Comparison of ENCODE assay signal across 7 cellular contexts in the genomic region with DNA sequence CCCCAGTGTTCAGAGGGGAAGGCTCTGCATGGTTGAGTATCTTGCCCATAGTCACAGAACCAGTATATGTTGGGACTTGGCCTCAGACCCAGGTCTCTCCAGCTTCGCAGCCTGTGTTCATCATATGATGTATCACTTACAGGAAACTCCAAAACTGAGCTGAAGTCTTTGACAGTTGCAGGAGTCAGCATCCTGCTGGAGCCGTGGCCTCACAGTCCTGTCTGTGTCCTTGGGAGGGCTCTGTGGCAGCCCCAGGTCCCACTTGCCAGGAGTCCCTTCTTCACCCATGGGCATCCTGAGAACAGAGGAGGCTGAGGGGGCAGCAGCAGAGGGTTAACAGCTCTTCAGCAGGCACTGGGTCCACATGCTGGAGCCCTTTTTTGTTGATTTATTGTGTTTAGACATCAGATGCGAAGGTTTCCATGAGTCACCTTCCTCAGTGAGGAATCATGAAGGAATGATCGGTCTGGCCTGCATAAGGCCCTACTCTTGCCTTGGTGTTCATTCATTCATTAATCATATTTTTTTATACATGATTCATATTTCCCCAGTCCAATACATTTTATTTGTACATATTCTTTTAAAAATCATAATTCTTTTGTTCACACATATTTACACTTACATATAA.
DNase-seq lines count a peak whose midpoint lies in the region; ATAC-seq, FAIRE-seq and TF ChIP-seq lines count a peak whose summit lies in the region.
"Not testable (repeated sequence)": the region's sequence is repeated elsewhere in the genome, so short reads cannot be mapped to it uniquely, and the experiment has no call there.

No MANE protein-coding gene starts in this region.

- not testable (repeated sequence) for H3K4ac ChIP-seq in IMR-90 (ENCODE audit: low read depth, low read length)

- intact Hi-C loops in IMR-90 (cut with micrococcal nuclease); PC-3 (cut with micrococcal nuclease); endothelial cell of umbilical vein (cut with micrococcal nuclease): not testable (repeated sequence)

- not testable (repeated sequence) for H3K79me2 ChIP-seq in PC-3 (ENCODE audit: low read length); endothelial cell of umbilical vein (ENCODE audit: control insufficient read depth, insufficient read depth, low read length)

- H4K5ac ChIP-seq in IMR-90 (ENCODE audit: low read depth, low read length): not testable (repeated sequence)

- not testable (repeated sequence) for BruUV-seq in IMR-90 (replicated peaks; lab: Mats Ljungman, UMichigan); PC-3 (replicated peaks; lab: Mats Ljungman, UMichigan)
- TSS peak; percentile 24 for BruUV-seq in endothelial cell of umbilical vein (replicated peaks; lab: Mats Ljungman, UMichigan)

- TF ChIP-seq CTCF in A549 (IDR thresholded peaks at IDR 0.05); IMR-90 (conservative IDR thresholded peaks at IDR 0.05; ENCODE audit: low read depth, low read length); PC-3 (conservative IDR thresholded peaks at IDR 0.05; ENCODE audit: low read depth, low read length); RWPE2 (IDR thresholded peaks at IDR 0.05; ENCODE audit: poor library complexity, severe bottlenecking); endothelial cell of umbilical vein (IDR thresholded peaks at IDR 0.05; ENCODE audit: extremely low read depth in 1 of 2, insufficient read depth in 1 of 2, low read depth in 1 of 2, low read length in 2 of 2); gastroesophageal sphincter (IDR thresholded peaks at IDR 0.05): not testable (repeated sequence)

- not testable (repeated sequence) for H3K27me3 ChIP-seq in IMR-90 (ENCODE audit: control insufficient read depth, insufficient read depth, low read length); PC-3 (ENCODE audit: low read length); RWPE2 (ENCODE audit: insufficient read depth, poor library complexity, severe bottlenecking); endothelial cell of umbilical vein (ENCODE audit: control insufficient read depth in 2 of 2, insufficient read depth in 2 of 2, low read length in 2 of 2); gastroesophageal sphincter

- not testable (repeated sequence) for H3K18ac ChIP-seq in IMR-90 (ENCODE audit: low read depth, low read length)

- TF ChIP-seq EP300 in A549 (IDR thresholded peaks at IDR 0.05); gastroesophageal sphincter (IDR thresholded peaks at IDR 0.05): not testable (repeated sequence)

- H3K9me2 ChIP-seq in PC-3 (replicated peaks; ENCODE audit: low read length): not testable (repeated sequence)

- not testable (repeated sequence) for H4K20me1 ChIP-seq in IMR-90 (ENCODE audit: insufficient read depth, low read length); PC-3 (ENCODE audit: low read length); endothelial cell of umbilical vein (replicated peaks; ENCODE audit: control insufficient read depth, extremely low read depth, insufficient read depth, low read length)

- H3K4me1 ChIP-seq in A549; IMR-90 (ENCODE audit: control insufficient read depth, insufficient read depth, low read length); PC-3 (ENCODE audit: insufficient read depth, low read length); RWPE2 (ENCODE audit: insufficient read depth, poor library complexity, severe bottlenecking); endothelial cell of umbilical vein (ENCODE audit: control insufficient read depth, extremely low read depth, insufficient read depth, low read length); gastroesophageal sphincter: not testable (repeated sequence)

- H2AFZ ChIP-seq in IMR-90 (replicated peaks; ENCODE audit: low read length, poor library complexity); PC-3 (ENCODE audit: low read length); endothelial cell of umbilical vein (ENCODE audit: low read depth, low read length): not testable (repeated sequence)

- H3K23ac ChIP-seq in IMR-90 (ENCODE audit: low read depth, low read length): not testable (repeated sequence)

- WGBS in A549 (ENCODE audit: missing lambda C conversion rate): 4% methylated on average over 2 of the region's 4 CpGs
- no CpG with 5 or more reads among the region's 4 CpGs for WGBS in IMR-90 (ENCODE audit: extremely low coverage in 2 of 2, insufficient read length in 1 of 2), 2 experiments
- WGBS in gastroesophageal sphincter (ENCODE audit: low coverage in 1 of 2), 2 donors: no CpG with 5 or more reads among the region's 4 CpGs

- H3K9me3 ChIP-seq in A549; IMR-90 (ENCODE audit: control insufficient read depth, insufficient read depth, low read length); PC-3 (ENCODE audit: low read length); RWPE2 (ENCODE audit: severe bottlenecking); endothelial cell of umbilical vein (replicated peaks; ENCODE audit: control insufficient read depth, insufficient read depth, low read length); gastroesophageal sphincter: not testable (repeated sequence)

- not testable (repeated sequence) for H3K9ac ChIP-seq in IMR-90 (ENCODE audit: low read depth, low read length); PC-3 (ENCODE audit: low read length); endothelial cell of umbilical vein (replicated peaks; ENCODE audit: extremely low read depth, insufficient read depth, low read length)

- not testable (repeated sequence) for TF ChIP-seq POLR2A in A549 (IDR thresholded peaks at IDR 0.05; ENCODE audit: low read length); IMR-90 (IDR thresholded peaks at IDR 0.05; ENCODE audit: low read depth, low read length); endothelial cell of umbilical vein (IDR thresholded peaks at IDR 0.05; ENCODE audit: low read depth, low read length); gastroesophageal sphincter (IDR thresholded peaks at IDR 0.05)

- not testable (repeated sequence) for DNase-seq in A549 (ENCODE audit: low read depth in 1 of 2, low spot score in 1 of 2); IMR-90; PC-3; RWPE2 (ENCODE audit: low spot score); endothelial cell of umbilical vein (ENCODE audit: low read depth, low spot score)

- H3K9me1 ChIP-seq in IMR-90 (ENCODE audit: insufficient read depth, low read length); endothelial cell of umbilical vein (replicated peaks; ENCODE audit: control insufficient read depth, extremely low read depth, insufficient read depth, low read length): not testable (repeated sequence)

- H3F3A ChIP-seq in PC-3 (ENCODE audit: low read length, unreplicated experiment): not testable (repeated sequence)

- H3K36me3 ChIP-seq in IMR-90 (ENCODE audit: control insufficient read depth, insufficient read depth, low read length); PC-3 (ENCODE audit: low read depth, low read length); RWPE2 (ENCODE audit: low read depth); endothelial cell of umbilical vein (ENCODE audit: control insufficient read depth in 2 of 2, extremely low read depth in 1 of 2, insufficient read depth in 2 of 2, low read length in 2 of 2); gastroesophageal sphincter: not testable (repeated sequence)

- not testable (repeated sequence) for H2BK15ac ChIP-seq in IMR-90 (ENCODE audit: low read depth, low read length)

- in situ Hi-C loops in IMR-90 (cut with MboI; ENCODE audit: low sequenced_read_pairs): not testable (repeated sequence)

- not testable (repeated sequence) for H4K8ac ChIP-seq in IMR-90 (ENCODE audit: low read depth in 2 of 2, low read length in 2 of 2)

- POLR2A ChIA-PET in A549 (lab: Yijun Ruan, JAX); IMR-90 (lab: Charles Lee; ENCODE audit: unreplicated experiment); PC-3 (lab: Charles Lee; ENCODE audit: unreplicated experiment); endothelial cell of umbilical vein (lab: Charles Lee): not testable (repeated sequence)

- not testable (repeated sequence) for H3K27ac ChIP-seq in A549; IMR-90 (ENCODE audit: insufficient read depth, low read length); PC-3 (ENCODE audit: low read length); RWPE2 (ENCODE audit: poor library complexity, severe bottlenecking); gastroesophageal sphincter
- peak overlapping the region; percentile 51 for H3K27ac ChIP-seq in endothelial cell of umbilical vein (ENCODE audit: insufficient read depth, low read depth, low read length)

- not testable (repeated sequence) for H2BK120ac ChIP-seq in IMR-90 (ENCODE audit: low read depth, low read length)

- not testable (repeated sequence) for H2AK9ac ChIP-seq in IMR-90 (replicated peaks; ENCODE audit: low read depth, low read length, poor library complexity)

- H2AK5ac ChIP-seq in IMR-90 (ENCODE audit: low read depth, low read length): not testable (repeated sequence)

- ATAC-seq in A549 (peak; percentile 89 to 91), IMR-90 (ENCODE audit: low read depth) (peak; percentile 54; the same call in 1 of the 2 replicates), PC-3 (peak; percentile 98), RWPE2 (ENCODE audit: low read depth) (peak; percentile 99), SK-N-SH treated with all-trans-retinoic acid at 6 μM for 48 hours (peak; percentile 70; the same call in 2 of the 3 replicates), gastroesophageal sphincter (peak; percentile 61)

- H3K4me2 ChIP-seq in A549; IMR-90 (ENCODE audit: low read depth, low read length); PC-3 (ENCODE audit: low read length); endothelial cell of umbilical vein (ENCODE audit: insufficient read depth, low read length): not testable (repeated sequence)

- not testable (repeated sequence) for H3K4me3 ChIP-seq in A549; IMR-90 (ENCODE audit: insufficient read depth, low read depth, low read length); PC-3 (ENCODE audit: low read length); RWPE2 (ENCODE audit: severe bottlenecking); endothelial cell of umbilical vein (replicated peaks in 1 of 3; ENCODE audit: insufficient read depth in 1 of 3, low read depth in 1 of 3, low read length in 3 of 3); gastroesophageal sphincter

- not testable (repeated sequence) for H3K79me1 ChIP-seq in IMR-90 (ENCODE audit: low read depth in 1 of 2, low read length in 2 of 2)

- H3K56ac ChIP-seq in IMR-90 (ENCODE audit: extremely low read depth, insufficient read depth, low read length): not testable (repeated sequence)

- not testable (repeated sequence) for H4K91ac ChIP-seq in IMR-90 (ENCODE audit: insufficient read depth, low read depth, low read length)

- H3K14ac ChIP-seq in IMR-90 (replicated peaks; ENCODE audit: low read depth, low read length): not testable (repeated sequence)

- not testable (repeated sequence) for FAIRE-seq in A549 (lab: Jason Lieb, UNC); endothelial cell of umbilical vein (lab: Jason Lieb, UNC)

- TF ChIP-seq RAD21 in A549 (conservative IDR thresholded peaks at IDR 0.05 in 1 of 2, IDR thresholded peaks at IDR 0.05 in 1 of 2); IMR-90 (IDR thresholded peaks at IDR 0.05; ENCODE audit: low read length): not testable (repeated sequence)

- CTCF ChIA-PET in A549 (lab: Yijun Ruan, JAX); IMR-90 (lab: Yijun Ruan, JAX); PC-3 (lab: Charles Lee); endothelial cell of umbilical vein (lab: Charles Lee): not testable (repeated sequence)

- dilution Hi-C loops in IMR-90 (cut with HindIII; ENCODE audit: low sequenced_read_pairs, unreplicated experiment); endothelial cell of umbilical vein (cut with MboI; ENCODE audit: extremely low pct_ligation_motif_present, low sequenced_read_pairs): not testable (repeated sequence)

- not testable (repeated sequence) for H2BK20ac ChIP-seq in IMR-90 (ENCODE audit: low read depth, low read length)

- not testable (repeated sequence) for H2BK5ac ChIP-seq in IMR-90 (ENCODE audit: low read depth, low read length, poor library complexity, severe bottlenecking)
